7 cellular contexts compared by ENCODE assay signal in genomic region chr22:18156878-18157713, GRCh38. TPM values are rescaled to one million over a fixed set of nuclear protein-coding genes. Genes with fewer than 3 reads are reported as not detected.
A peak's percentile ranks its signal among the peaks of the same experiment; 100 is the strongest.
DNase-seq lines count a peak whose midpoint lies in the region; ATAC-seq, FAIRE-seq and TF ChIP-seq lines count a peak whose summit lies in the region.

No MANE protein-coding gene starts in this region.

- dilution Hi-C loops in keratinocyte (cut with MboI; ENCODE audit: extremely low pct_ligation_motif_present, low sequenced_read_pairs): no loop called here

- no peak overlapping the region for H3K27ac Mint-ChIP-seq in T-helper 17 cell

- peaks cover 10% of the 10 kb centered on the region for H3K4me1 Mint-ChIP-seq in T-helper 17 cell

- H3K4me1 ChIP-seq in keratinocyte (ENCODE audit: control insufficient read depth, extremely low read depth, insufficient read depth, low read length): peaks cover 10% of the 10 kb centered on the region

- CTCF ChIA-PET in GM10248 (lab: Yijun Ruan, JAX): interaction anchor here (0.7 to 2.7 kb wide), 3 partner anchors 18 to 81 kb away, joined by 4 to 8 read pairs (median 5); no protein-coding TSS in a partner anchor

- H4K20me1 ChIP-seq in keratinocyte (ENCODE audit: control insufficient read depth, extremely low read depth, insufficient read depth, low read length): no peaks in the 10 kb centered on the region

- H3K27ac ChIP-seq in keratinocyte (ENCODE audit: control insufficient read depth, insufficient read depth, low read length): no peak overlapping the region

- no peaks in the 10 kb centered on the region for H3K79me2 ChIP-seq in keratinocyte (ENCODE audit: control insufficient read depth, insufficient read depth, low read length)

- H3K4me2 ChIP-seq in keratinocyte (ENCODE audit: control insufficient read depth, extremely low read depth, insufficient read depth, low read depth, low read length): peak overlapping the region; percentile 54

- FAIRE-seq in keratinocyte (lab: Jason Lieb, UNC): peak; percentile 39

- H3K27me3 ChIP-seq in keratinocyte (ENCODE audit: control insufficient read depth, extremely low read depth, insufficient read depth, low read length): no peaks in the 10 kb centered on the region

- ATAC-seq in T-helper 17 cell: peak; percentile 39
- ATAC-seq in HG02885 (IDR thresholded peaks at IDR 0.05; ENCODE audit: poor library complexity, unreplicated experiment): no peak

- no peaks in the 10 kb centered on the region for H3K36me3 ChIP-seq in keratinocyte (ENCODE audit: control insufficient read depth in 2 of 2, extremely low read depth in 1 of 2, insufficient read depth in 2 of 2, low read length in 2 of 2)

- DNase-seq in GM10248 (ENCODE audit: extremely low spot score) (peak; percentile 39), MV-4-11 (lab: John Stamatoyannopoulos, UW) (peak; percentile 59), T-helper 17 cell (peak in 2 of 3 donors; percentile 23 to 25), cardiac fibroblast (ENCODE audit: low read depth in 2 of 2) (peak; percentile 81 to 99), keratinocyte (ENCODE audit: low read depth, low spot score) (peak; percentile 86)
- DNase-seq in stimulated activated CD4-positive, alpha-beta T cell treated with anti-CD3 and anti-CD28 coated beads, Interleukin-15, amount 100 ng/mL, for 48 hours (ENCODE audit: low read depth in 2 of 2): peak; percentile 37 to 51

- H3K9me3 ChIP-seq in T-helper 17 cell (ENCODE audit: control insufficient read depth, low read length, poor library complexity, severe bottlenecking) (no peaks in the 10 kb centered on the region), keratinocyte (ENCODE audit: control insufficient read depth, low read depth, low read length) (no peaks in the 10 kb centered on the region)

- no peak overlapping the region for H3K9ac ChIP-seq in keratinocyte (ENCODE audit: control insufficient read depth, extremely low read depth, insufficient read depth, low read length)

- H3K27me3 Mint-ChIP-seq in T-helper 17 cell: no peaks in the 10 kb centered on the region

- H3K4me3 Mint-ChIP-seq in T-helper 17 cell: no peak overlapping the region

- peak overlapping the region; percentile 69 for H2AFZ ChIP-seq in keratinocyte (ENCODE audit: control insufficient read depth, low read length)

- no peaks in the 10 kb centered on the region for H3K9me1 ChIP-seq in keratinocyte (ENCODE audit: control insufficient read depth, extremely low read depth, insufficient read depth, low read length)

- POLR2A ChIA-PET in GM10248 (lab: Yijun Ruan, JAX): no interaction called here

- H3K4me3 ChIP-seq in cardiac fibroblast (replicated peaks in 1 of 2; ENCODE audit: low read depth in 2 of 2, low read length in 2 of 2) (no peak overlapping the region), keratinocyte (ENCODE audit: control insufficient read depth in 2 of 3, extremely low read depth in 1 of 3, insufficient read depth in 2 of 3, low read depth in 1 of 3, low read length in 3 of 3) (no peak overlapping the region)

- no peaks in the 10 kb centered on the region for H3K36me3 Mint-ChIP-seq in T-helper 17 cell (ENCODE audit: low read depth)

- peak; percentile 54 for TF ChIP-seq CTCF in GM10248 (IDR thresholded peaks at IDR 0.05; ENCODE audit: control extremely low read depth, extremely low read depth, low read depth, missing control alignments)
- peak; percentile 88 for TF ChIP-seq CTCF in cardiac fibroblast (IDR thresholded peaks at IDR 0.05; ENCODE audit: low read depth, low read length)
- TF ChIP-seq CTCF in keratinocyte (optimal IDR thresholded peaks at IDR 0.05 in 1 of 3, IDR thresholded peaks at IDR 0.05 in 1 of 3, conservative IDR thresholded peaks at IDR 0.05 in 1 of 3; ENCODE audit: extremely low read depth in 1 of 3, insufficient read depth in 2 of 3, low read length in 3 of 3): peak; percentile 84 to 89 (median 87)

RNA-seq across cellular contexts. Expression of gene USP18, which starts 7.1 kb away (rescaled TPM):
- total RNA-seq in T-helper 17 cell: 1 to 10 TPM; 2.1 to 3.2 TPM
- 6.2 to 14.8 TPM (median 7.0 TPM) in 3 replicates for polyA plus RNA-seq in keratinocyte
- polyA plus RNA-seq in keratinocyte (2011; ENCODE audit: low read depth): 0.25 TPM
- 6.1 and 6.8 TPM in 2 replicates for polyA plus RNA-seq in keratinocyte (2011; cell fraction: cytosol; rRNA removed)
- polyA plus RNA-seq in keratinocyte (2011; cell fraction: nucleus; rRNA removed): 5.3 and 5.9 TPM in 2 replicates
- 0.42 and 9.1 TPM in 2 replicates for polyA plus RNA-seq in keratinocyte (2012; ENCODE audit: low replicate concordance)
- polyA minus RNA-seq in keratinocyte: 4.0 to 9.0 TPM (median 4.3 TPM) in 3 replicates
- polyA minus RNA-seq in keratinocyte (2011; cell fraction: cytosol; rRNA and poly(A)+ RNA removed): 1.5 TPM
- 1.6 and 1.9 TPM in 2 replicates for polyA minus RNA-seq in keratinocyte (2011; cell fraction: nucleus; rRNA and poly(A)+ RNA removed)

RNA-seq across cellular contexts. Expression of gene TUBA8, which starts 46.5 kb away (rescaled TPM):
- total RNA-seq in T-helper 17 cell: 10 to 100 TPM in 1 of 2 donors, 1 to 10 TPM in 1; 2.3 to 27.0 TPM
- 0.35 to 0.49 TPM (median 0.41 TPM) in 3 replicates for polyA plus RNA-seq in keratinocyte
- 0.24 TPM for polyA plus RNA-seq in keratinocyte (2011; ENCODE audit: low read depth)
- 0.42 and 0.43 TPM in 2 replicates for polyA plus RNA-seq in keratinocyte (2011; cell fraction: cytosol; rRNA removed)
- polyA plus RNA-seq in keratinocyte (2011; cell fraction: nucleus; rRNA removed): 0.65 and 1.5 TPM in 2 replicates
- 0.24 and 0.51 TPM in 2 replicates for polyA plus RNA-seq in keratinocyte (2012; ENCODE audit: low replicate concordance)
- 0.76 to 0.86 TPM in 2 of 3 replicates, not detected in the other for polyA minus RNA-seq in keratinocyte
- not detected for polyA minus RNA-seq in keratinocyte (2011; cell fraction: cytosol; rRNA and poly(A)+ RNA removed)
- polyA minus RNA-seq in keratinocyte (2011; cell fraction: nucleus; rRNA and poly(A)+ RNA removed): 0.93 and 1.2 TPM in 2 replicates

Comparison
In these comparisons a context has a peak if more than half of its experiments do, and no peak if none do; other contexts are left out.
1. DNase-seq: peak in every context shown above with its lines; median percentile 90 in cardiac fibroblast; 86 in keratinocyte; 59 in MV-4-11; 44 in stimulated activated CD4-positive, alpha-beta T cell treated with anti-CD3 and anti-CD28 coated beads, Interleukin-15, amount 100 ng/mL, for 48 hours; 39 in GM10248; 24 in T-helper 17 cell.